ENCODE assay signal across 6 cellular contexts in genomic region chr17:42120161-42121065, GRCh38. TPM values are rescaled to one million over a fixed set of nuclear protein-coding genes. Genes with fewer than 3 reads are reported as not detected.
DNase-seq lines count a peak whose midpoint lies in the region; ATAC-seq, FAIRE-seq and TF ChIP-seq lines count a peak whose summit lies in the region.

No MANE protein-coding gene starts in this region.

- H3K4me1 ChIP-seq in colonic mucosa (peaks cover 14% of the 10 kb centered on the region), prostate gland (replicated peaks) (no peaks in the 10 kb centered on the region), kidney (ENCODE audit: control insufficient read depth in 1 of 2, insufficient read depth in 1 of 2, low read depth in 1 of 2, low read length in 2 of 2) (peaks cover 6 to 9% of the 10 kb centered on the region in 2 donors)

- intact Hi-C loops in Right ventricle myocardium inferior (cut with DNase I) = no loop called here
- intact Hi-C loops in cardiac septum (cut with DNase I) = no loop called here
- intact Hi-C loops in colonic mucosa (cut with DNase I) = no loop called here
- intact Hi-C loops in prostate gland (cut with DNase I) = no loop called here
- intact Hi-C loops in kidney (cut with DNase I) = no loop called here

- H3K4me3 ChIP-seq in colonic mucosa = peak overlapping the region; percentile 82
- H3K4me3 ChIP-seq in prostate gland = peak overlapping the region; percentile 82 to 90
- peak overlapping the region in 1 of 2 donors; percentile 46 for H3K4me3 ChIP-seq in kidney (ENCODE audit: low read length in 2 of 2)

- TF ChIP-seq CTCF in colonic mucosa (IDR thresholded peaks at IDR 0.05) = no peak
- TF ChIP-seq CTCF in prostate gland (IDR thresholded peaks at IDR 0.05) = no peak
- TF ChIP-seq CTCF in kidney (IDR thresholded peaks at IDR 0.05; ENCODE audit: borderline replicate concordance, extremely low read depth, insufficient read depth) = no peak

- H3K27me3 ChIP-seq in colonic mucosa (no peaks in the 10 kb centered on the region), prostate gland (replicated peaks; ENCODE audit: insufficient read depth) (no peaks in the 10 kb centered on the region)

- peak overlapping the region in 1 of 2 donors; percentile 51 for H3K9ac ChIP-seq in colonic mucosa (ENCODE audit: low read depth in 2 of 2, low read length in 2 of 2)
- no peak overlapping the region for H3K9ac ChIP-seq in kidney (ENCODE audit: low read length in 2 of 2)

- no peak for FAIRE-seq in kidney (lab: Jason Lieb, UNC)

- H3K27ac ChIP-seq in colonic mucosa = peak overlapping the region; percentile 16
- H3K27ac ChIP-seq in prostate gland = peak overlapping the region; percentile 60 to 69
- H3K27ac ChIP-seq in kidney (ENCODE audit: low read depth in 2 of 2, low read length in 2 of 2) = no peak overlapping the region

- no peak for TF ChIP-seq POLR2A in prostate gland (IDR thresholded peaks at IDR 0.05)

- WGBS in prostate gland = 15% methylated on average over 20 of the region's 20 CpGs

- no peaks in the 10 kb centered on the region for H3K36me3 ChIP-seq in colonic mucosa
- H3K36me3 ChIP-seq in prostate gland = no peaks in the 10 kb centered on the region
- peaks cover 0 to 14% of the 10 kb centered on the region in 2 donors for H3K36me3 ChIP-seq in kidney (ENCODE audit: control insufficient read depth in 1 of 2, insufficient read depth in 2 of 2, low read length in 2 of 2)

- H3K9me3 ChIP-seq in colonic mucosa (no peaks in the 10 kb centered on the region), prostate gland (no peaks in the 10 kb centered on the region), kidney (ENCODE audit: control insufficient read depth in 1 of 2, low read length in 2 of 2) (no peaks in the 10 kb centered on the region)

- peak; percentile 16 for ATAC-seq in Right ventricle myocardium inferior

- DNase-seq in Right ventricle myocardium inferior (ENCODE audit: missing footprints) (no peak), cardiac septum (ENCODE audit: low spot score) (no peak), colonic mucosa (no peak), prostate gland (ENCODE audit: low spot score) (no peak), kidney (no peak), T1000 (lab: John Stamatoyannopoulos, UW) (no peak)

RNA-seq across cellular contexts. Expression of gene KAT2A, which starts 0.8 kb away (rescaled TPM):
- 22.0 TPM for total RNA-seq in Right ventricle myocardium inferior
- total RNA-seq in cardiac septum = 17.3 TPM
- 10 to 100 TPM; 16.9 to 59.8 TPM for total RNA-seq in colonic mucosa
- total RNA-seq in prostate gland = 10 to 100 TPM; 32.9 to 90.1 TPM
- 38.6 TPM for total RNA-seq in kidney
- 38.6 TPM for polyA plus RNA-seq in kidney (ENCODE audit: insufficient read depth, low read depth, low replicate concordance)

RNA-seq across cellular contexts. Expression of gene HSPB9, which starts 2.2 kb away (rescaled TPM):
- total RNA-seq in Right ventricle myocardium inferior = 0.11 TPM
- not detected for total RNA-seq in cardiac septum
- not detected for total RNA-seq in colonic mucosa
- total RNA-seq in prostate gland = 1 to 10 TPM in 1 of 2 donors, under 1 TPM in 1; 0.18 to 1.2 TPM
- not detected for total RNA-seq in kidney
- 0.99 TPM for polyA plus RNA-seq in kidney (ENCODE audit: insufficient read depth, low read depth, low replicate concordance)

RNA-seq across cellular contexts. Expression of gene DHX58, which starts 7.9 kb away (rescaled TPM):
- total RNA-seq in Right ventricle myocardium inferior (5.0 TPM), cardiac septum (4.5 TPM), colonic mucosa (10 to 100 TPM; 10.6 to 11.3 TPM), prostate gland (10 to 100 TPM; 26.7 to 38.6 TPM), kidney (27.5 TPM)
- 22.1 TPM for polyA plus RNA-seq in kidney (ENCODE audit: insufficient read depth, low read depth, low replicate concordance)

RNA-seq across cellular contexts. Expression of gene ZNF385C, which starts 22.1 kb away (rescaled TPM):
- total RNA-seq in Right ventricle myocardium inferior (0.11 TPM), cardiac septum (0.13 TPM), colonic mucosa (under 1 TPM; 0.20 to 0.32 TPM), prostate gland (10 to 100 TPM in 1 of 2 donors, 1 to 10 TPM in 1; 2.3 to 11.8 TPM), kidney (1.2 TPM)
- 1.1 TPM for polyA plus RNA-seq in kidney (ENCODE audit: insufficient read depth, low read depth, low replicate concordance)

RNA-seq across cellular contexts. Expression of gene RAB5C, which starts 34.4 kb away (rescaled TPM):
- total RNA-seq in Right ventricle myocardium inferior (45.6 TPM), cardiac septum (43.9 TPM), colonic mucosa (100 to 1,000 TPM; 148 to 171 TPM), prostate gland (100 to 1,000 TPM; 124 to 146 TPM), kidney (159 TPM)
- polyA plus RNA-seq in kidney (ENCODE audit: insufficient read depth, low read depth, low replicate concordance) = 286 TPM

Comparison
In these comparisons a context has a peak if more than half of its experiments do, and no peak if none do; other contexts are left out.
1. H3K27ac ChIP-seq: peak in colonic mucosa (single experiment) and prostate gland (2 of 2); none in kidney (0 of 2).